ENCODE assay signal across 10 cellular contexts in the genomic region with DNA sequence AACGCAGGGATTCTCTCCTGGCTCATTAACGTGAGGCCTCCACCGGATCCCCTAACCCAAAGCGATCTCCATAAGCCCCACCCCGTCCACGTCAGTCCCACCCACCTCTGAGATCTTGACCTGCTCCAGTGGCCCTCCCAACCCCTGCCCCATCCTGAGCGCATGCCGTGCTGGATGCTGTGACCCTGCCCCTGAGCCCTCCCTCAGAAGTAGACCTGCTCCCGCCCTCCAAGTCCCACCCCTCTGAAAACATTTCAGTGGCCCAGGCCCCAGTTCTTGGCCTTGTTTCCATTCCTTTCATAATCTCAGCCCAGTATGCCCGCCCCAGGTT. TPM values are rescaled to one million over a fixed set of nuclear protein-coding genes. Genes with fewer than 3 reads are reported as not detected.
A peak's percentile ranks its signal among the peaks of the same experiment; 100 is the strongest.
DNase-seq lines count a peak whose midpoint lies in the region; TF ChIP-seq lines count a peak whose summit lies in the region.
"Had no signal": no experiment of that assay in that cellular context is flagged by ENCODE, and none has a peak within 500 bp of the region (broad histone marks: within the 10 kb centered on the region; RNA-seq: fewer than 3 reads in every experiment).

No MANE protein-coding gene starts in this region.

- H3K23ac ChIP-seq in mesendoderm (ENCODE audit: low read length), result no peak overlapping the region

- TF ChIP-seq CTCF in A673 (conservative IDR thresholded peaks at IDR 0.05; ENCODE audit: low read depth, low read length), result no peak
- no peak for TF ChIP-seq CTCF in foreskin fibroblast (IDR thresholded peaks at IDR 0.05; ENCODE audit: low read depth, low read length)

- H3K27ac ChIP-seq in A673 (ENCODE audit: low read depth, low read length, poor library complexity, severe bottlenecking) (peak overlapping the region; percentile 77), mesendoderm (ENCODE audit: low read depth, low read length) (no peak overlapping the region)

- H3K27ac Mint-ChIP-seq in activated naive CD8-positive, alpha-beta T cell treated with anti-CD3 and anti-CD28 coated beads for 36 hours, result no peak overlapping the region

- no peak overlapping the region for H2BK15ac ChIP-seq in mesendoderm (replicated peaks; ENCODE audit: low read depth)

- intact Hi-C loops in A673 (cut with micrococcal nuclease; ENCODE audit: unreplicated experiment), result loop anchor here (5.0 kb wide), 1 partner anchor 169 kb away; a partner anchor contains a TSS

- H3K4me1 ChIP-seq in A673 (ENCODE audit: insufficient read depth, low read length, poor library complexity, severe bottlenecking) (peaks cover 31% of the 10 kb centered on the region), mesendoderm (ENCODE audit: control insufficient read depth, low read depth, low read length) (no peaks in the 10 kb centered on the region)

- H3K36me3 ChIP-seq in A673 (ENCODE audit: insufficient read depth, low read length, poor library complexity, severe bottlenecking) (no peaks in the 10 kb centered on the region), mesendoderm (ENCODE audit: control insufficient read depth, insufficient read depth, low read length) (no peaks in the 10 kb centered on the region)
- H3K36me3 ChIP-seq: gastroesophageal sphincter had no signal

- H3K27me3 Mint-ChIP-seq in activated naive CD8-positive, alpha-beta T cell treated with anti-CD3 and anti-CD28 coated beads for 36 hours, result peaks cover 41% of the 10 kb centered on the region

- H3K56ac ChIP-seq in mesendoderm (ENCODE audit: low read length), result peak overlapping the region; percentile 76

- peaks cover 7% of the 10 kb centered on the region for H3K36me3 Mint-ChIP-seq in activated naive CD8-positive, alpha-beta T cell treated with anti-CD3 and anti-CD28 coated beads for 36 hours

- no peaks in the 10 kb centered on the region for H3K9me3 Mint-ChIP-seq in activated naive CD8-positive, alpha-beta T cell treated with anti-CD3 and anti-CD28 coated beads for 36 hours

- CTCF ChIA-PET in A673 (lab: Charles Lee), result no interaction called here

- DNase-seq in A673 (ENCODE audit: low spot score), result no peak
- peak; percentile 90 for DNase-seq in ELF-1 (ENCODE audit: low read depth, low spot score)
- DNase-seq in activated naive CD8-positive, alpha-beta T cell treated with anti-CD3 and anti-CD28 coated beads for 36 hours, result no peak
- DNase-seq in mesendoderm, result peak; percentile 92
- DNase-seq in effector CD4-positive, alpha-beta T cell, result no peak
- no peak for DNase-seq in foreskin fibroblast
- no peak for DNase-seq in DMS79 treated with DMSO at 0.1 percent for 48 hours (lab: John Stamatoyannopoulos, UW)
- no peak for DNase-seq in stimulated activated CD4-positive, alpha-beta T cell treated with anti-CD3 and anti-CD28 coated beads, Interleukin-1b, Interleukin-23, amount 100 ng/mL, for 48 hours

- H4K8ac ChIP-seq in mesendoderm (ENCODE audit: low read depth, low read length), result no peak overlapping the region

- no CpG with 5 or more reads among the region's 10 CpGs for WGBS in mesendoderm (ENCODE audit: extremely low coverage, insufficient coverage, low lambda C conversion rate)

- no peak overlapping the region for H4K5ac ChIP-seq in mesendoderm (ENCODE audit: low read length)

- peak overlapping the region; percentile 70 for H3K9ac ChIP-seq in mesendoderm (ENCODE audit: low read length)

- H3K4me3 ChIP-seq in A673 (ENCODE audit: low read depth, low read length, poor library complexity, severe bottlenecking) (no peak overlapping the region), mesendoderm (ENCODE audit: low read length) (no peak overlapping the region), foreskin fibroblast (ENCODE audit: low read depth in 1 of 2, low read length in 2 of 2) (no peak overlapping the region)

- no peak overlapping the region for H2BK120ac ChIP-seq in mesendoderm (ENCODE audit: low read depth, low read length)

- H3K79me2 ChIP-seq in mesendoderm (ENCODE audit: control insufficient read depth, insufficient read depth, low read length), result no peaks in the 10 kb centered on the region

- H3K4ac ChIP-seq in mesendoderm (ENCODE audit: low read depth, low read length), result no peak overlapping the region

- POLR2A ChIA-PET in A673 (lab: Charles Lee; ENCODE audit: low non-redundant PET), result no interaction called here

- peak overlapping the region; percentile 85 for H3K4me2 ChIP-seq in mesendoderm (ENCODE audit: low read length)

- H3K27me3 ChIP-seq in A673 (replicated peaks; ENCODE audit: insufficient read depth, low read depth, low read length, poor library complexity), result no peaks in the 10 kb centered on the region
- H3K27me3 ChIP-seq in mesendoderm (ENCODE audit: insufficient read depth, low read length, poor library complexity), result no peaks in the 10 kb centered on the region
- H3K27me3 ChIP-seq: gastroesophageal sphincter had no signal

- H2AK5ac ChIP-seq in mesendoderm (ENCODE audit: low read length), result no peak overlapping the region

- no peaks in the 10 kb centered on the region for H3K9me3 ChIP-seq in A673 (ENCODE audit: low read depth, low read length, poor library complexity, severe bottlenecking)
- H3K9me3 ChIP-seq: gastroesophageal sphincter had no signal

- no peak overlapping the region for H3K18ac ChIP-seq in mesendoderm (ENCODE audit: low read length)

- BruUV-seq in A673 (replicated peaks; lab: Mats Ljungman, UMichigan), result no TSS peak

- H3K79me1 ChIP-seq in mesendoderm (ENCODE audit: low read length), result no peaks in the 10 kb centered on the region

- H3K4me1 Mint-ChIP-seq in activated naive CD8-positive, alpha-beta T cell treated with anti-CD3 and anti-CD28 coated beads for 36 hours, result peaks cover 32% of the 10 kb centered on the region

- peak overlapping the region; percentile 22 for H3K4me3 Mint-ChIP-seq in activated naive CD8-positive, alpha-beta T cell treated with anti-CD3 and anti-CD28 coated beads for 36 hours

- H2BK5ac ChIP-seq in mesendoderm (ENCODE audit: low read length), result no peak overlapping the region

RNA-seq across cellular contexts. Expression of gene LMTK3, which starts 19.9 kb away (rescaled TPM):
- total RNA-seq in A673 (2021), result 0.52 and 1.0 TPM in 2 replicates
- total RNA-seq in activated naive CD8-positive, alpha-beta T cell treated with anti-CD3 and anti-CD28 coated beads for 36 hours, result 1 to 10 TPM; 2.2 to 2.8 TPM
- polyA plus RNA-seq in mesendoderm (2013, experiment 1 of 2), result 3.1 TPM
- 2.8 TPM for polyA plus RNA-seq in mesendoderm (2013, experiment 2 of 2)
- total RNA-seq: H4 had no signal

RNA-seq across cellular contexts. Expression of gene CYTH2, which starts 22.6 kb away (rescaled TPM):
- total RNA-seq in A673 (2021), result 120 and 125 TPM in 2 replicates
- total RNA-seq in activated naive CD8-positive, alpha-beta T cell treated with anti-CD3 and anti-CD28 coated beads for 36 hours, result 10 to 100 TPM; 18.2 to 21.7 TPM
- polyA plus RNA-seq in mesendoderm (2013, experiment 1 of 2), result 43.5 TPM
- polyA plus RNA-seq in mesendoderm (2013, experiment 2 of 2), result 40.5 TPM

RNA-seq across cellular contexts. Expression of gene KCNJ14, which starts 36.4 kb away (rescaled TPM):
- total RNA-seq in A673 (2021), result 6.5 and 7.0 TPM in 2 replicates
- 1 to 10 TPM; 1.4 to 1.5 TPM for total RNA-seq in activated naive CD8-positive, alpha-beta T cell treated with anti-CD3 and anti-CD28 coated beads for 36 hours
- 0.34 TPM for polyA plus RNA-seq in mesendoderm (2013, experiment 1 of 2)
- 0.32 TPM for polyA plus RNA-seq in mesendoderm (2013, experiment 2 of 2)

RNA-seq across cellular contexts. Expression of gene GRWD1, which starts 46.0 kb away (rescaled TPM):
- 86.4 and 109 TPM in 2 replicates for total RNA-seq in A673 (2021)
- total RNA-seq in activated naive CD8-positive, alpha-beta T cell treated with anti-CD3 and anti-CD28 coated beads for 36 hours, result 10 to 100 TPM; 91.1 to 98.5 TPM
- 35.4 TPM for polyA plus RNA-seq in mesendoderm (2013, experiment 1 of 2)
- 37.3 TPM for polyA plus RNA-seq in mesendoderm (2013, experiment 2 of 2)

Comparison
In these comparisons a context has a peak if more than half of its experiments do, and no peak if none do; other contexts are left out.
1. DNase-seq: peak in ELF-1 (single experiment) and mesendoderm (single experiment); none in A673 (single experiment), activated naive CD8-positive, alpha-beta T cell treated with anti-CD3 and anti-CD28 coated beads for 36 hours (single experiment), effector CD4-positive, alpha-beta T cell (single experiment), foreskin fibroblast (0 of 2), DMS79 treated with DMSO at 0.1 percent for 48 hours (single experiment) and stimulated activated CD4-positive, alpha-beta T cell treated with anti-CD3 and anti-CD28 coated beads, Interleukin-1b, Interleukin-23, amount 100 ng/mL, for 48 hours (single experiment).